Comparison of ENCODE assay signal across 1 cellular context in the genomic region with DNA sequence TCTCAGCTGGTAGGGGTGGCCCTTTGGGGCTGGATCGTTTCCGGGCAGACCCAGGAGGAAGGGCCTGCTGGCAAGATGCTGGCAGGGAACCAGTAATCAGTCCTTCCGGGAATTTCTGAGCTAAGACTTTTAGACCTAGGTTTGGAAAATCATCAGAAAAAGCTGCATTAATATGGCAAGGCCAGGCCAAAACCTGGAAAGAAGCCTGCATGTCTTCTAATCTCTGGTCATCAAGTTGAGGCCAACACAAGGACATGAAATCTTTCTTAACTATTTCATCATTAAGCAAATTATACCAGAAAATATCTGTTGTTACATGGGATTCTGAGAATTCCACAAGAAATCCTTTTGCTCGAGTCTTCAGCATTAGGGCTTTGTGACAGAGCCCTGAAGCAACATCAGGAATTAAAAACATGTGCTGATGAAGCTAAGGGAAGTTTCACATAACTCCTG.
TF ChIP-seq lines count a peak whose summit lies in the region.

No MANE protein-coding gene starts in this region.

TF ChIP-seq in K562, 482 proteins besides CTCF, POLR2A, EP300 and RAD21:
- TF ChIP-seq WHSC1 (IDR thresholded peaks at IDR 0.05; ENCODE audit: low read length) (no peak), PURB (CRISPR knock-in tag; IDR thresholded peaks at IDR 0.05; ENCODE audit: low read depth) (no peak), MEF2A (IDR thresholded peaks at IDR 0.05; ENCODE audit: control insufficient read depth, low read depth, low read length) (no peak), U2AF2 (optimal IDR thresholded peaks at IDR 0.05; ENCODE audit: low read depth, low read length) (no peak), NCOA1 (IDR thresholded peaks at IDR 0.05; ENCODE audit: low read depth) (no peak), TRIM28 (IDR thresholded peaks at IDR 0.05) (no peak), ZNF174 (CRISPR knock-in tag; IDR thresholded peaks at IDR 0.05) (no peak), CEBPG (CRISPR knock-in tag; IDR thresholded peaks at IDR 0.05) (no peak), CEBPG (tag; conservative IDR thresholded peaks at IDR 0.05 in 1 of 2, IDR thresholded peaks at IDR 0.05 in 1 of 2) (peak; percentile 84 to 93), ZNF77 (CRISPR knock-in tag; IDR thresholded peaks at IDR 0.05) (no peak)
- TF ChIP-seq, protein P1, sequence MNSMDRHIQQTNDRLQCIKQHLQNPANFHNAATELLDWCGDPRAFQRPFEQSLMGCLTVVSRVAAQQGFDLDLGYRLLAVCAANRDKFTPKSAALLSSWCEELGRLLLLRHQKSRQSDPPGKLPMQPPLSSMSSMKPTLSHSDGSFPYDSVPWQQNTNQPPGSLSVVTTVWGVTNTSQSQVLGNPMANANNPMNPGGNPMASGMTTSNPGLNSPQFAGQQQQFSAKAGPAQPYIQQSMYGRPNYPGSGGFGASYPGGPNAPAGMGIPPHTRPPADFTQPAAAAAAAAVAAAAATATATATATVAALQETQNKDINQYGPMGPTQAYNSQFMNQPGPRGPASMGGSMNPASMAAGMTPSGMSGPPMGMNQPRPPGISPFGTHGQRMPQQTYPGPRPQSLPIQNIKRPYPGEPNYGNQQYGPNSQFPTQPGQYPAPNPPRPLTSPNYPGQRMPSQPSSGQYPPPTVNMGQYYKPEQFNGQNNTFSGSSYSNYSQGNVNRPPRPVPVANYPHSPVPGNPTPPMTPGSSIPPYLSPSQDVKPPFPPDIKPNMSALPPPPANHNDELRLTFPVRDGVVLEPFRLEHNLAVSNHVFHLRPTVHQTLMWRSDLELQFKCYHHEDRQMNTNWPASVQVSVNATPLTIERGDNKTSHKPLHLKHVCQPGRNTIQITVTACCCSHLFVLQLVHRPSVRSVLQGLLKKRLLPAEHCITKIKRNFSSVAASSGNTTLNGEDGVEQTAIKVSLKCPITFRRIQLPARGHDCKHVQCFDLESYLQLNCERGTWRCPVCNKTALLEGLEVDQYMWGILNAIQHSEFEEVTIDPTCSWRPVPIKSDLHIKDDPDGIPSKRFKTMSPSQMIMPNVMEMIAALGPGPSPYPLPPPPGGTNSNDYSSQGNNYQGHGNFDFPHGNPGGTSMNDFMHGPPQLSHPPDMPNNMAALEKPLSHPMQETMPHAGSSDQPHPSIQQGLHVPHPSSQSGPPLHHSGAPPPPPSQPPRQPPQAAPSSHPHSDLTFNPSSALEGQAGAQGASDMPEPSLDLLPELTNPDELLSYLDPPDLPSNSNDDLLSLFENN (IDR thresholded peaks at IDR 0.05; ENCODE audit: low read depth in 2 of 2, low read length in 2 of 2): no peak
- TF ChIP-seq, protein P2, sequence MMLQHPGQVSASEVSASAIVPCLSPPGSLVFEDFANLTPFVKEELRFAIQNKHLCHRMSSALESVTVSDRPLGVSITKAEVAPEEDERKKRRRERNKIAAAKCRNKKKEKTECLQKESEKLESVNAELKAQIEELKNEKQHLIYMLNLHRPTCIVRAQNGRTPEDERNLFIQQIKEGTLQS (IDR thresholded peaks at IDR 0.05): peak; percentile 30; the same call in 1 of the 2 replicates
- TF ChIP-seq, protein P2 (CRISPR knock-in tag; conservative IDR thresholded peaks at IDR 0.05): no peak
